ENCODE assay signal across 30 cellular contexts in genomic region chr15:96138985-96139384, GRCh38.
"Had no signal": no experiment of that assay in that cellular context is flagged by ENCODE, and none has a peak within 500 bp of the region (broad histone marks: within the 10 kb centered on the region; RNA-seq: fewer than 3 reads in every experiment).

No MANE protein-coding gene starts in this region.

- H3K27ac ChIP-seq: adrenal gland, ascending aorta, body of pancreas, brain microvascular endothelial cell, breast epithelium, cardiac muscle cell had no signal

- H3K27me3 ChIP-seq: adrenal gland, ascending aorta, body of pancreas, brain microvascular endothelial cell, breast epithelium, cardiac muscle cell had no signal

- H3K4me1 ChIP-seq: adrenal gland, body of pancreas, breast epithelium had no signal

- DNase-seq: activated effector memory CD4-positive, alpha-beta T cell treated with anti-CD3 and anti-CD28 coated beads, Interleukin-2, amount 50 U/mL, for 16 hours; activated effector memory CD4-positive, alpha-beta T cell treated with Interleukin-2 at 50 U/mL for 16 hours; activated gamma-delta T cell; activated gamma-delta T cell treated with Interleukin-2 at 50 U/mL for 16 hours; activated naive CD4-positive, alpha-beta T cell; activated naive CD4-positive, alpha-beta T cell treated with anti-CD3 and anti-CD28 coated beads for 36 hours; activated naive CD4-positive, alpha-beta T cell treated with anti-CD3 and anti-CD28 coated beads, Interleukin-2, amount 10 ng/mL, durations not matched to agents 7 days and 5 days; activated naive CD4-positive, alpha-beta T cell treated with anti-CD3 and anti-CD28 coated beads, Interleukin-2, amount 50 U/mL, for 16 hours; activated naive CD4-positive, alpha-beta T cell treated with Interleukin-2 at 50 U/mL for 16 hours; activated naive CD8-positive, alpha-beta T cell treated with anti-CD3 and anti-CD28 coated beads for 36 hours; activated naive CD8-positive, alpha-beta T cell treated with anti-CD3 and anti-CD28 coated beads, Interleukin-2, amount 10 ng/mL, durations not matched to agents 7 days and 5 days; activated naive CD8-positive, alpha-beta T cell treated with anti-CD3 and anti-CD28 coated beads, Interleukin-2, amount 50 U/mL, for 24 hours; activated T-cell treated with anti-CD3 and anti-CD28 coated beads, Interleukin-2, amount 50 U/mL, for 1 hour; activated T-cell treated with anti-CD3 and anti-CD28 coated beads, Interleukin-2, amount 50 U/mL, for 24 hours; activated T-cell treated with anti-CD3 and anti-CD28 coated beads, Interleukin-2, amount 50 U/mL, for 4 hours; activated T-cell treated with anti-CD3 and anti-CD28 coated beads, Interleukin-2, amount 50 U/mL, for 48 hours; activated T-cell treated with anti-CD3 and anti-CD28 coated beads, Interleukin-2, amount 50 U/mL, for 72 hours; adrenal gland; amniotic stem cell; amygdala; anterior cingulate cortex; aorta; body of pancreas; brain microvascular endothelial cell; caudate nucleus; central memory CD4-positive, alpha-beta T cell; cerebellar nuclear complex had no signal

- H3K4me3 ChIP-seq: adrenal gland, ascending aorta, body of pancreas, breast epithelium, cardiac muscle cell had no signal

- H3K36me3 ChIP-seq: adrenal gland, ascending aorta, brain microvascular endothelial cell, breast epithelium, cardiac muscle cell had no signal

- H3K9me3 ChIP-seq: adrenal gland, ascending aorta, body of pancreas, breast epithelium had no signal
